12 cellular contexts compared by ENCODE assay signal in genomic region chr2:142112648-142113278, GRCh38. TPM values are rescaled to one million over a fixed set of nuclear protein-coding genes. Genes with fewer than 3 reads are reported as not detected.
DNase-seq lines count a peak whose midpoint lies in the region; ATAC-seq, FAIRE-seq and TF ChIP-seq lines count a peak whose summit lies in the region.
"Had no signal": no experiment of that assay in that cellular context is flagged by ENCODE, and none has a peak within 500 bp of the region (broad histone marks: within the 10 kb centered on the region; RNA-seq: fewer than 3 reads in every experiment).

No MANE protein-coding gene starts in this region.

- no peak overlapping the region for H3K4me3 ChIP-seq in PC-3 (ENCODE audit: low read length)

- no peaks in the 10 kb centered on the region for H3K79me2 ChIP-seq in PC-3 (ENCODE audit: low read length)

- DNase-seq in H4 (ENCODE audit: low spot score) (peak; percentile 90), PC-3 (peak; percentile 86), epithelial cell of prostate (ENCODE audit: low read depth, low spot score) (peak; percentile 27), pons (ENCODE audit: low spot score) (peak; percentile 74), globus pallidus (ENCODE audit: low spot score) (no peak), activated gamma-delta T cell (lab: John Stamatoyannopoulos, UW) (no peak), D721Med (ENCODE audit: insufficient read length, low spot score) (no peak)
- DNase-seq: activated gamma-delta T cell treated with Interleukin-2 at 50 U/mL for 16 hours; effector CD4-positive, alpha-beta T cell; KBM-7 had no signal

- no peak for FAIRE-seq in D721Med (lab: Jason Lieb, UNC)

- H4K20me1 ChIP-seq in PC-3 (ENCODE audit: low read length): no peaks in the 10 kb centered on the region

- H3K4me2 ChIP-seq in PC-3 (ENCODE audit: low read length): no peak overlapping the region

- H3K9me2 ChIP-seq in PC-3 (replicated peaks; ENCODE audit: low read length): no peaks in the 10 kb centered on the region

- intact Hi-C loops in PC-3 (cut with micrococcal nuclease): loop anchor here (1.0 to 5.0 kb wide), 5 partner anchors 11 to 390 kb away; no protein-coding TSS in a partner anchor

- no TSS peak for BruUV-seq in PC-3 (replicated peaks; lab: Mats Ljungman, UMichigan)

- no peaks in the 10 kb centered on the region for H3K9me3 ChIP-seq in PC-3 (ENCODE audit: low read length)

- CTCF ChIA-PET in PC-3 (lab: Charles Lee): interaction anchor here (0.7 to 0.9 kb wide), 3 partner anchors 8 to 75 kb away, joined by 3 read pairs; no protein-coding TSS in a partner anchor

- H3K4me1 ChIP-seq in PC-3 (ENCODE audit: insufficient read depth, low read length): peaks cover 11% of the 10 kb centered on the region

- H3K27me3 ChIP-seq in PC-3 (ENCODE audit: low read length): no peaks in the 10 kb centered on the region

- peak overlapping the region; percentile 60 for H3K27ac ChIP-seq in PC-3 (ENCODE audit: low read length)
- H3K27ac ChIP-seq in epithelial cell of prostate: no peak overlapping the region

- H2AFZ ChIP-seq in PC-3 (ENCODE audit: low read length): no peak overlapping the region

- H3F3A ChIP-seq in PC-3 (ENCODE audit: low read length, unreplicated experiment): no peaks in the 10 kb centered on the region

- H3K36me3 ChIP-seq in PC-3 (ENCODE audit: low read depth, low read length): no peaks in the 10 kb centered on the region

- POLR2A ChIA-PET in PC-3 (lab: Charles Lee; ENCODE audit: unreplicated experiment): no interaction called here

- peak; percentile 97 for ATAC-seq in PC-3
- ATAC-seq in GM19035 (IDR thresholded peaks at IDR 0.05; ENCODE audit: unreplicated experiment): no peak

- H3K9ac ChIP-seq in PC-3 (ENCODE audit: low read length): no peak overlapping the region

- TF ChIP-seq CTCF in PC-3 (conservative IDR thresholded peaks at IDR 0.05; ENCODE audit: low read depth, low read length) (peak; percentile 65), D721Med (IDR thresholded peaks at IDR 0.05; ENCODE audit: insufficient read depth, missing control alignments) (no peak)

RNA-seq across cellular contexts. Expression of gene LRP1B, which starts 18.1 kb away (rescaled TPM):
- total RNA-seq in H4 (2014; rRNA removed; shearing (Covaris generic)): 0.76 and 1.4 TPM in 2 replicates
- 0.04 and 0.06 TPM in 2 replicates for total RNA-seq in PC-3 (2014; rRNA removed)
- total RNA-seq: G401 had no signal

Comparison
In these comparisons a context has a peak if more than half of its experiments do, and no peak if none do; other contexts are left out.
1. DNase-seq: peak in H4 (single experiment), PC-3 (single experiment), epithelial cell of prostate (single experiment) and pons (single experiment); none in globus pallidus (single experiment), activated gamma-delta T cell (single experiment) and D721Med (single experiment).